26 cellular contexts compared by ENCODE assay signal in the genomic region with DNA sequence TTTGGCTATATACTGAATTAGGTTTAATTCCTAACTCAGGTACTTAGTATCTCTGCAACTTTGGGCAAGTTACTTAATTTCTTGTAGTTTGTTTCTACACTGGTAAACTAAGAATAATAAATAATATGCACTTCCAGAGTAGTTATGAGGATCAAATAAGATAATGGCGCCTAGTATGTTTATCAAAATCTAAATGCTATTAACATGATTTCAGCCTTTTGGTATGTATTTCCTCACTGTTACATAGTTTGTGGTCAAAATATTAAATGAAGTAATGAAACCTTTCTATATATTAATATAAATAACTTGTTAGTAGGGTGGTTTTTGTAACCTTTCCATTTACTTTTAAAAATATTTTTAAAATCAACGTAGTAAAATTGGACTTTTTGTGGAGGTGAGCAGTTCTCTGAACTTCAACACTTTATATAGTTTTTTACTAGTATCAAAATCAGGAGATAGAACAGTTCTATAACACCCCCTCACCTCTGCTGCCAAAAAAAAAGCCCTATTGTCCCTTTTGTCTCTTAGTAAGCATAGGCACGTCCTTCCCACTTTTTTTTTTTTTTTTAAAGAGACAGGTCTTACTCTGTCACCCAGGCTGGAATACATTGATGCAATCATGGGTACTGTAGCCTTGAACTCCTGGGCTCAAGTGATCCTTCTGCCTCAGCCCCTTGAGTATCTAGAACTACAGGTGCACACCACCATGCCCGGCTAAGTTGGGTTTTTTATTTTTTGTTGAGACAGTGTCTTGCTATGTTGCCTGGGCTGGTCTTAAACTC. TPM values are rescaled to one million over a fixed set of nuclear protein-coding genes. Genes with fewer than 3 reads are reported as not detected.
"Had no signal": no experiment of that assay in that cellular context is flagged by ENCODE, and none has a peak within 500 bp of the region (broad histone marks: within the 10 kb centered on the region; RNA-seq: fewer than 3 reads in every experiment).

No MANE protein-coding gene starts in this region.

- ATAC-seq: activated naive CD8-positive, alpha-beta T cell treated with anti-CD3 and anti-CD28 coated beads, Interleukin-2, amount 50 U/mL, for 24 hours; gastrocnemius medialis; left ventricle myocardium superior; mucosa of descending colon had no signal

- DNase-seq: activated CD4-positive, alpha-beta T cell treated with anti-CD3 and anti-CD28 coated beads for 1 hour; activated CD8-positive, alpha-beta memory T cell treated with anti-CD3 and anti-CD28 coated beads for 24 hours; activated CD8-positive, alpha-beta memory T cell treated with anti-CD3 and anti-CD28 coated beads, Interleukin-2, amount 50 U/mL, for 48 hours; activated effector memory CD4-positive, alpha-beta T cell treated with Interleukin-2 at 50 U/mL for 16 hours; activated naive CD4-positive, alpha-beta T cell treated with anti-CD3 and anti-CD28 coated beads, Interleukin-2, amount 10 ng/mL, durations not matched to agents 7 days and 5 days; activated naive CD8-positive, alpha-beta T cell treated with anti-CD3 and anti-CD28 coated beads, Interleukin-2, amount 50 U/mL, for 24 hours; activated T-cell treated with anti-CD3 and anti-CD28 coated beads, Interleukin-2, amount 50 U/mL, for 48 hours; aorta; cerebellar nuclear complex; effector memory CD4-positive, alpha-beta T cell; esophagus squamous epithelium; gastrocnemius medialis; head of caudate nucleus; left ventricle myocardium superior; mucosa of descending colon; naive B cell; retina; SW 1271; T-helper 2 cell; transverse colon; WERI-Rb-1 had no signal

- H3K9me3 ChIP-seq: esophagus squamous epithelium, gastrocnemius medialis, mucosa of descending colon, suprapubic skin, transverse colon had no signal

- H3K4me1 ChIP-seq: esophagus squamous epithelium, suprapubic skin had no signal

- H3K36me3 ChIP-seq: transverse colon had no signal

- H3K27ac ChIP-seq: esophagus squamous epithelium, gastrocnemius medialis, suprapubic skin, transverse colon, WERI-Rb-1 had no signal

- H3K4me3 ChIP-seq: esophagus squamous epithelium, gastrocnemius medialis, mucosa of descending colon, suprapubic skin, transverse colon had no signal

- H3K27me3 ChIP-seq: esophagus squamous epithelium, gastrocnemius medialis, suprapubic skin, transverse colon had no signal

RNA-seq across cellular contexts. Expression of a gene that starts 49.6 kb away (rescaled TPM):
- total RNA-seq: aorta, endothelial cell of umbilical vein, esophagus squamous epithelium, gastrocnemius medialis, left ventricle myocardium superior, mucosa of descending colon, neural crest cell, omental fat pad, posterior vena cava, suprapubic skin, transverse colon had no signal
